9 cellular contexts compared by ENCODE assay signal in the genomic region with DNA sequence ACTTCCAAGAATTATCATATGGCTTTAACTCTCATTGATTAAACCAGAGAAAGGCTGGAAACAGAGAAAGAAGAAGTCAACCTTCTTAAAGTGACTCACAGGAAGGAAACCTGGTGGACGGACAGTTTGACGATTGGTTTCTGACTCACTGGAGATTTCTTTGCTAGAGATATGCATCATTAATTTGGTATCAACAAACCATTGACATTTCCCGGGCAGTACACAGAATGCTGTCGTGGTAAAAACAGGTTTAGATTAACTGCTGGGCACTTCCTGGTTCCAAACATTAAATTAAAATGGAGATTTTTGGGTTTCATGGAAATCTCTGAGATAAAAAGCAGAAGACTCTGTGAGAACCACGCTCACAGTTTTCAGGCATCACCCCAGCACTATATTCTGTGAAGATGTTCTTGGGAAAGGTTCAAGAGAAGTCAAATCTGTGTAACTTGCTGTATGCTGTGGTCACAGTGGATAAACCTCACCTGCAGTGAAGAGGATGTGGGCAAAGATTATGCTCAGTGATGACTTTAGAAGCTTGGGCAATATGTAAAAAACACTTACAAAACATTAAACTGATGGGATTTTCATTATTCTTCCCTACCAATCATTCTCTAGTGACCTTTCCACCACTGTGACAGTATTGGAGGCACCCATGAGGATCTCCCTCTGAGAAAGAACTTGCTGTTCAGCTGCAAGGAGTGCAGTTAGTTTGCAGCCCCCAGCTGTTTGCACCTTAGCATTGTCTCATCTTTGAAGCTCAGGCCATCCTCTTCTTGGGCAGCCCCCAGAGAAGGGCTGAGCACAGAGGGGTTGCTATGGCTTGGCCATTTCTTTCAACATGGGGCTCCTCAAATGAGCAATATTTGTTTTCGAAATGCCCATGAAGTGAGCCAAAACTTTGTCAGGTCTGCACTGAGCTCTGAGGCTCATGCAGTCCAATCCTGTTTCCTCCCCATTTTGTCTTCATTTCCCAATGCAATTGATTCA.
DNase-seq lines count a peak whose midpoint lies in the region; ATAC-seq and TF ChIP-seq lines count a peak whose summit lies in the region.
"Had no signal": no experiment of that assay in that cellular context is flagged by ENCODE, and none has a peak within 500 bp of the region (broad histone marks: within the 10 kb centered on the region; RNA-seq: fewer than 3 reads in every experiment).

No MANE protein-coding gene starts in this region.

- WGBS in mesenchymal stem cell = 40% methylated on average over 5 of the region's 6 CpGs
- WGBS in heart right ventricle, 2 donors = 75 to 77% methylated on average over 6 of the region's 6 CpGs

- peak overlapping the region; percentile 50 to 58 for H3K18ac ChIP-seq in mesenchymal stem cell (ENCODE audit: low read depth in 1 of 2, low read length in 2 of 2)

- peak overlapping the region; percentile 3 for H2BK120ac ChIP-seq in mesenchymal stem cell (ENCODE audit: low read depth, low read length)

- peak overlapping the region; percentile 91 for H3K27ac Mint-ChIP-seq in activated T-cell treated with anti-CD3 and anti-CD28 coated beads, Interleukin-2, amount 50 U/mL, for 24 hours

- peaks cover 14% of the 10 kb centered on the region for H3K9me3 Mint-ChIP-seq in activated T-cell treated with anti-CD3 and anti-CD28 coated beads, Interleukin-2, amount 50 U/mL, for 24 hours

- H3K9me3 ChIP-seq in mesenchymal stem cell (ENCODE audit: control insufficient read depth, low read length) (no peaks in the 10 kb centered on the region), heart right ventricle (no peaks in the 10 kb centered on the region)
- H3K9me3 ChIP-seq: right lobe of liver had no signal

- no peaks in the 10 kb centered on the region for H3K27me3 Mint-ChIP-seq in activated T-cell treated with anti-CD3 and anti-CD28 coated beads, Interleukin-2, amount 50 U/mL, for 24 hours

- peak overlapping the region; percentile 63 to 77 for H3K4ac ChIP-seq in mesenchymal stem cell (ENCODE audit: low read depth in 1 of 2, low read length in 2 of 2)

- H2BK15ac ChIP-seq in mesenchymal stem cell (ENCODE audit: low read depth, poor library complexity, severe bottlenecking) = no peak overlapping the region

- H3K14ac ChIP-seq in mesenchymal stem cell (ENCODE audit: low read length in 2 of 2) = peak overlapping the region in 1 of 2 experiments; percentile 38

- H3K27me3 ChIP-seq in mesenchymal stem cell (ENCODE audit: control insufficient read depth in 1 of 2, insufficient read depth in 1 of 2, low read length in 2 of 2) (no peaks in the 10 kb centered on the region), heart right ventricle (no peaks in the 10 kb centered on the region)
- H3K27me3 ChIP-seq: right lobe of liver had no signal

- H3K9ac ChIP-seq in mesenchymal stem cell (ENCODE audit: low read length) = peak overlapping the region; percentile 42

- peak overlapping the region; percentile 56 to 71 for H2BK12ac ChIP-seq in mesenchymal stem cell (ENCODE audit: low read length in 2 of 2)

- peak overlapping the region; percentile 63 for H3K4me3 Mint-ChIP-seq in activated T-cell treated with anti-CD3 and anti-CD28 coated beads, Interleukin-2, amount 50 U/mL, for 24 hours

- TF ChIP-seq CTCF in heart right ventricle (IDR thresholded peaks at IDR 0.05) = no peak

- peak; percentile 96 for DNase-seq in ELR (ENCODE audit: low read depth)
- DNase-seq in Kasumi-1 (lab: John Stamatoyannopoulos, UW) = peak; percentile 76 to 85
- no peak for DNase-seq in activated T-cell treated with anti-CD3 and anti-CD28 coated beads, Interleukin-2, amount 50 U/mL, for 24 hours
- DNase-seq in mesenchymal stem cell = peak; percentile 87
- DNase-seq in heart right ventricle = no peak
- no peak for DNase-seq in 8988T
- no peak for DNase-seq in anterior cingulate cortex (lab: John Stamatoyannopoulos, UW)
- DNase-seq: right lobe of liver had no signal

- H3K36me3 Mint-ChIP-seq in activated T-cell treated with anti-CD3 and anti-CD28 coated beads, Interleukin-2, amount 50 U/mL, for 24 hours (ENCODE audit: low read depth) = peaks cover 6% of the 10 kb centered on the region

- peak overlapping the region; percentile 98 for H2AK5ac ChIP-seq in mesenchymal stem cell (ENCODE audit: low read length, severe bottlenecking)

- peak overlapping the region; percentile 73 for H4K91ac ChIP-seq in mesenchymal stem cell (ENCODE audit: low read length)

- no peak overlapping the region for H3K23ac ChIP-seq in mesenchymal stem cell (ENCODE audit: low read length in 2 of 2)

- ATAC-seq in GM21723 (IDR thresholded peaks at IDR 0.05; ENCODE audit: unreplicated experiment) = peak; percentile 56
- ATAC-seq in heart right ventricle = no peak

- peak overlapping the region; percentile 67 for H2BK5ac ChIP-seq in mesenchymal stem cell (ENCODE audit: low read depth, low read length, poor library complexity, severe bottlenecking)

- H3K4me3 ChIP-seq in mesenchymal stem cell (ENCODE audit: insufficient read depth in 1 of 2, low read depth in 1 of 2, low read length in 2 of 2) = no peak overlapping the region
- H3K4me3 ChIP-seq in heart right ventricle = no peak overlapping the region
- H3K4me3 ChIP-seq: right lobe of liver had no signal

- intact Hi-C loops in heart right ventricle (cut with DNase I) = no loop called here

- H3K79me1 ChIP-seq in mesenchymal stem cell (replicated peaks; ENCODE audit: low read length, poor library complexity, severe bottlenecking) = peaks cover 4% of the 10 kb centered on the region

- H3K4me1 ChIP-seq in mesenchymal stem cell (ENCODE audit: control insufficient read depth, insufficient read depth, low read depth, low read length) (peaks cover 13% of the 10 kb centered on the region), heart right ventricle (peaks cover 0 to 49% (median 9%) of the 10 kb centered on the region in 9 donors)
- H3K4me1 ChIP-seq: right lobe of liver had no signal

- H3K4me1 Mint-ChIP-seq in activated T-cell treated with anti-CD3 and anti-CD28 coated beads, Interleukin-2, amount 50 U/mL, for 24 hours (ENCODE audit: low read depth) = peaks cover 88% of the 10 kb centered on the region

- peak overlapping the region; percentile 24 for H3K4me2 ChIP-seq in mesenchymal stem cell (ENCODE audit: low read length, poor library complexity, severe bottlenecking)

- H3K27ac ChIP-seq in mesenchymal stem cell (ENCODE audit: low read length, poor library complexity, severe bottlenecking) = peak overlapping the region; percentile 91
- H3K27ac ChIP-seq in heart right ventricle = peak overlapping the region in 1 of 10 donors; percentile 59
- H3K27ac ChIP-seq: right lobe of liver had no signal

- H3K36me3 ChIP-seq in mesenchymal stem cell (ENCODE audit: control insufficient read depth in 1 of 2, insufficient read depth in 2 of 2, low read depth in 1 of 2, low read length in 2 of 2) (no peaks in the 10 kb centered on the region), heart right ventricle (no peaks in the 10 kb centered on the region)
- H3K36me3 ChIP-seq: right lobe of liver had no signal

- H4K8ac ChIP-seq in mesenchymal stem cell (ENCODE audit: low read length) = peak overlapping the region; percentile 87

- no peak overlapping the region for H2AFZ ChIP-seq in mesenchymal stem cell (ENCODE audit: low read depth, low read length)

Comparison
In these comparisons a context has a peak if more than half of its experiments do, and no peak if none do; other contexts are left out.
1. DNase-seq: peak in ELR (single experiment), Kasumi-1 (2 of 2) and mesenchymal stem cell (single experiment); none in activated T-cell treated with anti-CD3 and anti-CD28 coated beads, Interleukin-2, amount 50 U/mL, for 24 hours (single experiment), heart right ventricle (0 of 2), 8988T (single experiment) and anterior cingulate cortex (0 of 58).